ENCODE assay signal across 8 cellular contexts in the genomic region with DNA sequence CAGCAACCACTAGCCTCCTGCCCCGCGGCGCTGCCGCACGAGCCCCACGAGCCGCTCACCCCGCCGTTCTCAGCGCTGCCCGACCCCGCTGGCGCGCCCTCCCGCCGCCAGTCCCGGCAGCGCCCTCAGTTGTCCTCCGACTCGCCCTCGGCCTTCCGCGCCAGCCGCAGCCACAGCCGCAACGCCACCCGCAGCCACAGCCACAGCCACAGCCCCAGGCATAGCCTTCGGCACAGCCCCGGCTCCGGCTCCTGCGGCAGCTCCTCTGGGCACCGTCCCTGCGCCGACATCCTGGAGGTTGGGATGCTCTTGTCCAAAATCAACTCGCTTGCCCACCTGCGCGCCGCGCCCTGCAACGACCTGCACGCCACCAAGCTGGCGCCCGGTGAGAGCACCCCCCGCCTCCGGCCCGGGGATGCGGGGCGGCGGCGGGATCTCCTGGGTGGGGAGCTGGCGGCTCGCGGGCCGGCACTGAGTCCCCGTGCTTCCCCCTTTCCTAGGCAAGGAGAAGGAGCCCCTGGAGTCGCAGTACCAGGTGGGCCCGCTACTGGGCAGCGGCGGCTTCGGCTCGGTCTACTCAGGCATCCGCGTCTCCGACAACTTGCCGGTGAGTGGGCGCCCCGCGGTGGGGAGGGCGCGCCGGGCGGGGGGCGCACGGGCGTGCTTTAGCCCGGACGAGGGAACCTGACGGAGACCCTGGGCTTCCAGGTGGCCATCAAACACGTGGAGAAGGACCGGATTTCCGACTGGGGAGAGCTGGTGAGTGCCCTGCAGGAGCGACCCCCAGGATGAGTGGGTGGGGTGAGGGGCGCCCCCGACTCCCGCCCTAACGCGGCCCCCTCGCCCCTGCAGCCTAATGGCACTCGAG. TPM values are rescaled to one million over a fixed set of nuclear protein-coding genes. Genes with fewer than 3 reads are reported as not detected.
DNase-seq lines count a peak whose midpoint lies in the region; ATAC-seq and TF ChIP-seq lines count a peak whose summit lies in the region.

No MANE protein-coding gene starts in this region.

- H3K27me3 ChIP-seq in OCI-LY3 (ENCODE audit: low read depth, low read length) (no peaks in the 10 kb centered on the region), cardiac muscle cell (no peaks in the 10 kb centered on the region)

- no peak overlapping the region for H2AFZ ChIP-seq in OCI-LY3 (ENCODE audit: low read depth, low read length)

- intact Hi-C loops in posterior vena cava (cut with DNase I) = loop anchor here (1.0 to 10.0 kb wide), 6 partner anchors 23 to 146 kb away; no protein-coding TSS in a partner anchor

- peak overlapping the region; percentile 95 for H3K4me2 ChIP-seq in OCI-LY3 (ENCODE audit: low read length)

- H3K36me3 ChIP-seq in OCI-LY3 (replicated peaks; ENCODE audit: low read depth, low read length) (peaks cover 54% of the 10 kb centered on the region), cardiac muscle cell (peaks cover 21% of the 10 kb centered on the region)

- H3K9ac ChIP-seq in OCI-LY3 (ENCODE audit: low read length) = peak overlapping the region; percentile 100

- H3K9me3 ChIP-seq in OCI-LY3 (ENCODE audit: insufficient read depth, low read length) (no peaks in the 10 kb centered on the region), cardiac muscle cell (ENCODE audit: low read depth) (no peaks in the 10 kb centered on the region)

- peaks cover 38% of the 10 kb centered on the region for H4K20me1 ChIP-seq in OCI-LY3 (ENCODE audit: insufficient read depth, low read length)

- H3K79me2 ChIP-seq in OCI-LY3 (ENCODE audit: low read length) = peaks cover 74% of the 10 kb centered on the region

- H3K4me3 ChIP-seq in OCI-LY3 (ENCODE audit: low read length) = peak overlapping the region; percentile 89
- H3K4me3 ChIP-seq in cardiac muscle cell = peak overlapping the region; percentile 99

- peak; percentile 14 for TF ChIP-seq CTCF in OCI-LY3 (IDR thresholded peaks at IDR 0.05; ENCODE audit: low read depth, low read length)
- peak; percentile 17 for TF ChIP-seq CTCF in cardiac muscle cell (IDR thresholded peaks at IDR 0.05; ENCODE audit: low read depth, low read length)

- peak; percentile 61 for DNase-seq in CD1c-positive myeloid dendritic cell (ENCODE audit: extremely low spot score)
- DNase-seq in GM19238 (ENCODE audit: insufficient read length, low spot score) = peak; percentile 45
- peak; percentile 53 for DNase-seq in activated naive CD4-positive, alpha-beta T cell treated with anti-CD3 and anti-CD28 coated beads, Interleukin-2, amount 50 U/mL, for 16 hours
- DNase-seq in cardiac muscle cell (ENCODE audit: low read depth in 1 of 2, low spot score in 1 of 2) = peak; percentile 60 to 73
- DNase-seq in posterior vena cava (ENCODE audit: low spot score) = peak; percentile 88
- no peak for DNase-seq in pons (ENCODE audit: low spot score)

- peak overlapping the region; percentile 95 for H3K27ac ChIP-seq in OCI-LY3 (ENCODE audit: low read length)
- H3K27ac ChIP-seq in cardiac muscle cell = peak overlapping the region; percentile 85

- ATAC-seq in HG03342 (IDR thresholded peaks at IDR 0.05; ENCODE audit: unreplicated experiment) = peak; percentile 29

- H3K4me1 ChIP-seq in OCI-LY3 (ENCODE audit: low read length) (peaks cover 46% of the 10 kb centered on the region), cardiac muscle cell (ENCODE audit: low read depth) (peaks cover 4% of the 10 kb centered on the region)

RNA-seq across cellular contexts. Expression of a gene that starts 0.6 kb away (rescaled TPM):
- total RNA-seq in cardiac muscle cell (15.8 and 21.5 TPM in 2 replicates), posterior vena cava (10 to 100 TPM; 32.3 to 34.3 TPM)
- polyA plus RNA-seq in cardiac muscle cell = 14.7 and 20.0 TPM in 2 replicates
